ENCODE assay signal across 8 cellular contexts in genomic region chr19:36973844-36974195, GRCh38. TPM values are rescaled to one million over a fixed set of nuclear protein-coding genes. Genes with fewer than 3 reads are reported as not detected.
DNase-seq lines count a peak whose midpoint lies in the region; ATAC-seq, FAIRE-seq and TF ChIP-seq lines count a peak whose summit lies in the region.

No MANE protein-coding gene starts in this region.

- H3K27me3 Mint-ChIP-seq in mesothelial cell of epicardium (ENCODE audit: low read depth), result no peaks in the 10 kb centered on the region

- no TSS peak for BruUV-seq in HepG2 (replicated peaks; lab: Mats Ljungman, UMichigan)

- no peak overlapping the region for H3K4me3 Mint-ChIP-seq in mesothelial cell of epicardium

- CTCF ChIA-PET in HepG2 (lab: Yijun Ruan, JAX; ENCODE audit: low intra/inter-chr PET ratio, low total read pairs), result no interaction called here

- H2AFZ ChIP-seq in HepG2 (ENCODE audit: low read length), result no peak overlapping the region

- no peak overlapping the region for H3K27ac Mint-ChIP-seq in mesothelial cell of epicardium

- peaks cover 0 to 11% (median 8%) of the 10 kb centered on the region in 4 donors for H3K36me3 ChIP-seq in liver (ENCODE audit: control insufficient read depth in 4 of 4, insufficient read depth in 3 of 4, low read depth in 1 of 4, low read length in 3 of 4)
- H3K36me3 ChIP-seq in HepG2 (replicated peaks in 1 of 2; ENCODE audit: control insufficient read depth in 1 of 2, insufficient read depth in 2 of 2, low read length in 2 of 2), result no peaks in the 10 kb centered on the region
- no peaks in the 10 kb centered on the region for H3K36me3 ChIP-seq in bronchial epithelial cell (ENCODE audit: control insufficient read depth, insufficient read depth, low read length)

- DNase-seq in HepG2 (ENCODE audit: low spot score) (no peak), bronchial epithelial cell (ENCODE audit: low read depth) (no peak), mesothelial cell of epicardium (ENCODE audit: low spot score in 2 of 2, unreplicated experiment in 2 of 2) (no peak), SKM-1 (lab: John Stamatoyannopoulos, UW; ENCODE audit: unreplicated experiment) (no peak), putamen (ENCODE audit: low spot score) (no peak)

- FAIRE-seq in HepG2 (lab: Jason Lieb, UNC), result no peak
- no peak for FAIRE-seq in bronchial epithelial cell (lab: Jason Lieb, UNC)

- H3K27me3 ChIP-seq in liver (ENCODE audit: control insufficient read depth in 4 of 4, insufficient read depth in 4 of 4, low read length in 3 of 4), result no peaks in the 10 kb centered on the region
- no peaks in the 10 kb centered on the region for H3K27me3 ChIP-seq in HepG2 (ENCODE audit: control insufficient read depth in 1 of 2, insufficient read depth in 2 of 2, low read length in 2 of 2)
- H3K27me3 ChIP-seq in bronchial epithelial cell (ENCODE audit: control insufficient read depth, insufficient read depth, low read length), result no peaks in the 10 kb centered on the region
- no peaks in the 10 kb centered on the region for H3K27me3 ChIP-seq in mononuclear cell (ENCODE audit: insufficient read depth, low read length)

- no peak for TF ChIP-seq RAD21 in liver (IDR thresholded peaks at IDR 0.05)
- TF ChIP-seq RAD21 in HepG2 (CRISPR knock-in tag; IDR thresholded peaks at IDR 0.05), result no peak

- H3K9me3 ChIP-seq in liver (ENCODE audit: control insufficient read depth in 4 of 4, low read length in 3 of 4), result peaks cover 11 to 20% (median 15%) of the 10 kb centered on the region in 4 donors
- peaks cover 78% of the 10 kb centered on the region for H3K9me3 ChIP-seq in HepG2 (ENCODE audit: low read length)
- H3K9me3 ChIP-seq in mononuclear cell (ENCODE audit: low read depth, low read length), result no peaks in the 10 kb centered on the region

- TF ChIP-seq CTCF in liver (IDR thresholded peaks at IDR 0.05; ENCODE audit: low read depth, low read length, missing input control) (no peak), HepG2 (CRISPR knock-in tag; IDR thresholded peaks at IDR 0.05) (no peak), bronchial epithelial cell (IDR thresholded peaks at IDR 0.05; ENCODE audit: insufficient read depth, low read length, severe bottlenecking) (no peak), mesothelial cell of epicardium (IDR thresholded peaks at IDR 0.05; ENCODE audit: unreplicated experiment) (no peak)

- in situ Hi-C loops in HepG2 (cut with HindIII; ENCODE audit: extremely low pct_ligation_motif_present, low pct_unique_long_range_greater_than_20kb), result no loop called here

- peaks cover 49% of the 10 kb centered on the region for H3K9me3 Mint-ChIP-seq in mesothelial cell of epicardium

- ATAC-seq in HepG2 (no peak), HG02973 (IDR thresholded peaks at IDR 0.05; ENCODE audit: unreplicated experiment) (no peak)

- no peak for TF ChIP-seq POLR2A in HepG2 (IDR thresholded peaks at IDR 0.05; ENCODE audit: insufficient read depth in 1 of 2, low read depth in 2 of 2, low read length in 2 of 2)

- POLR2A ChIA-PET in HepG2 (lab: Yijun Ruan, JAX), result no interaction called here

- H3K79me2 ChIP-seq in HepG2 (ENCODE audit: insufficient read depth, low read length), result no peaks in the 10 kb centered on the region

- H3K4me3 ChIP-seq in liver (ENCODE audit: low read depth in 1 of 3, low read length in 3 of 3), result peak overlapping the region in 2 of 3 donors; percentile 65 to 90
- no peak overlapping the region for H3K4me3 ChIP-seq in HepG2 (replicated peaks in 1 of 3; ENCODE audit: insufficient read depth in 1 of 3, low read depth in 2 of 3, low read length in 3 of 3)
- H3K4me3 ChIP-seq in bronchial epithelial cell (ENCODE audit: low read depth, low read length), result peak overlapping the region; percentile 64
- peak overlapping the region; percentile 65 for H3K4me3 ChIP-seq in mononuclear cell (ENCODE audit: low read length)

- no peaks in the 10 kb centered on the region for H3K4me1 Mint-ChIP-seq in mesothelial cell of epicardium

- peaks cover 40% of the 10 kb centered on the region for H3K36me3 Mint-ChIP-seq in mesothelial cell of epicardium

- TF ChIP-seq EP300 in HepG2 (IDR thresholded peaks at IDR 0.05; ENCODE audit: low read depth in 2 of 2, low read length in 2 of 2) (no peak), HepG2 (CRISPR knock-in tag; IDR thresholded peaks at IDR 0.05; ENCODE audit: borderline replicate concordance) (no peak)

- no peaks in the 10 kb centered on the region for H4K20me1 ChIP-seq in HepG2 (ENCODE audit: insufficient read depth, low read length)

- intact Hi-C loops in HepG2 (cut with micrococcal nuclease; ENCODE audit: unreplicated experiment), result no loop called here

- H3K4me1 ChIP-seq in liver (ENCODE audit: control insufficient read depth in 4 of 4, insufficient read depth in 4 of 4, low read length in 3 of 4), result peaks cover 0 to 13% (median 7%) of the 10 kb centered on the region in 4 donors
- no peaks in the 10 kb centered on the region for H3K4me1 ChIP-seq in HepG2 (ENCODE audit: insufficient read depth, low read length)
- H3K4me1 ChIP-seq in mononuclear cell (ENCODE audit: insufficient read depth, low read length), result peaks cover 18% of the 10 kb centered on the region

- no peak overlapping the region for H3K4me2 ChIP-seq in HepG2 (ENCODE audit: low read depth, low read length)

- H3K27ac ChIP-seq in liver (ENCODE audit: low read depth in 1 of 2, low read length in 2 of 2), result no peak overlapping the region
- no peak overlapping the region for H3K27ac ChIP-seq in HepG2 (ENCODE audit: extremely low read length, insufficient read depth, low read length)

- H3K9ac ChIP-seq in liver (ENCODE audit: low read depth in 1 of 2, low read length in 2 of 2), result peak overlapping the region in 1 of 2 donors; percentile 19
- H3K9ac ChIP-seq in HepG2 (ENCODE audit: insufficient read depth, low read depth, low read length), result no peak overlapping the region

- 47% methylated on average over 6 of the region's 6 CpGs for WGBS in liver
- 50% methylated on average over 1 of the region's 6 CpGs for WGBS in HepG2 (ENCODE audit: low lambda C conversion rate)

TF ChIP-seq in liver, 16 proteins besides CTCF, POLR2A, EP300 and RAD21 (continues in another document):
- no peak for TF ChIP-seq TAF1 (conservative IDR thresholded peaks at IDR 0.05)

RNA-seq across cellular contexts. Expression of gene ZNF568, which starts 57.7 kb away (rescaled TPM):
- total RNA-seq in liver (1 to 10 TPM; 3.4 to 5.5 TPM), HepG2 (2016; rRNA removed; fragmentation: Illumina TruSeq; extraction: Trizol) (1.00 and 1.9 TPM in 2 replicates), bronchial epithelial cell (9.5 and 10.8 TPM in 2 replicates), mononuclear cell (4.3 TPM), mesothelial cell of epicardium (9.0 to 9.8 TPM (median 9.3 TPM) in 3 replicates)
- polyA plus RNA-seq in liver (1 to 10 TPM; 1.4 to 2.2 TPM), HepG2 (2011; rRNA removed) (0.15 and 0.22 TPM in 2 replicates)
- 0.26 and 0.30 TPM in 2 replicates for total RNA-seq in HepG2 (2016; cell fraction: cytosol; rRNA removed; fragmentation: Illumina TruSeq; extraction: Trizol; ENCODE audit: low read depth)
- 1.4 TPM in 2 replicates for total RNA-seq in HepG2 (2016; cell fraction: insoluble cytoplasmic fraction; rRNA removed; fragmentation: Illumina TruSeq; extraction: Trizol)
- total RNA-seq in HepG2 (2016; cell fraction: membrane; rRNA removed; fragmentation: Illumina TruSeq; extraction: Trizol), result 0.71 and 0.79 TPM in 2 replicates
- total RNA-seq in HepG2 (2016; cell fraction: nucleus; rRNA removed; fragmentation: Illumina TruSeq; extraction: Trizol), result 0.60 and 1.6 TPM in 2 replicates
- polyA plus RNA-seq in HepG2 (2011; cell fraction: cytosol; rRNA removed), result 0.19 and 0.23 TPM in 2 replicates
- polyA plus RNA-seq in HepG2 (2011; cell fraction: nucleus; rRNA removed), result 0.14 and 0.26 TPM in 2 replicates
- 0.43 and 0.47 TPM in 2 replicates for polyA plus RNA-seq in HepG2 (2012)
- polyA plus RNA-seq in HepG2 (2016; cell fraction: cytosol; fragmentation: Illumina TruSeq; extraction: Trizol; ENCODE audit: low read depth), result 0.18 and 0.22 TPM in 2 replicates
- polyA plus RNA-seq in HepG2 (2016; cell fraction: insoluble cytoplasmic fraction; fragmentation: Illumina TruSeq; extraction: Trizol; ENCODE audit: low read depth), result 0.69 and 1.4 TPM in 2 replicates
- 0.33 and 0.40 TPM in 2 replicates for polyA plus RNA-seq in HepG2 (2016; cell fraction: membrane; fragmentation: Illumina TruSeq; extraction: Trizol; ENCODE audit: low read depth)
- 0.83 and 2.1 TPM in 2 replicates for polyA plus RNA-seq in HepG2 (2016; cell fraction: nucleus; fragmentation: Illumina TruSeq; extraction: Trizol; ENCODE audit: insufficient read depth, low read depth)
- 1.2 TPM in 1 of 2 replicates, not detected in the other for polyA minus RNA-seq in HepG2 (2011; rRNA and poly(A)+ RNA removed; ENCODE audit: low replicate concordance)
- 0.53 TPM in 1 of 2 replicates, not detected in the other for polyA minus RNA-seq in HepG2 (2011; cell fraction: cytosol; rRNA and poly(A)+ RNA removed)
- polyA minus RNA-seq in HepG2 (2011; cell fraction: nucleus; rRNA and poly(A)+ RNA removed), result 0.90 and 2.2 TPM in 2 replicates

RNA-seq across cellular contexts. Expression of gene ZNF829, which starts 57.7 kb away (rescaled TPM):
- total RNA-seq in liver, result 1 to 10 TPM; 1.1 to 1.3 TPM
- polyA plus RNA-seq in liver, result under 1 TPM; 0.32 to 0.40 TPM
- total RNA-seq in HepG2 (2016; rRNA removed; fragmentation: Illumina TruSeq; extraction: Trizol), result 0.86 and 1.6 TPM in 2 replicates
- 0.09 and 0.20 TPM in 2 replicates for total RNA-seq in HepG2 (2016; cell fraction: cytosol; rRNA removed; fragmentation: Illumina TruSeq; extraction: Trizol; ENCODE audit: low read depth)
- 0.84 and 1.6 TPM in 2 replicates for total RNA-seq in HepG2 (2016; cell fraction: insoluble cytoplasmic fraction; rRNA removed; fragmentation: Illumina TruSeq; extraction: Trizol)
- 0.34 and 0.43 TPM in 2 replicates for total RNA-seq in HepG2 (2016; cell fraction: membrane; rRNA removed; fragmentation: Illumina TruSeq; extraction: Trizol)
- total RNA-seq in HepG2 (2016; cell fraction: nucleus; rRNA removed; fragmentation: Illumina TruSeq; extraction: Trizol), result 0.66 and 0.78 TPM in 2 replicates
- polyA plus RNA-seq in HepG2 (2011; rRNA removed), result 0.10 and 0.15 TPM in 2 replicates
- 0.05 and 0.14 TPM in 2 replicates for polyA plus RNA-seq in HepG2 (2011; cell fraction: cytosol; rRNA removed)
- polyA plus RNA-seq in HepG2 (2011; cell fraction: nucleus; rRNA removed), result 0.08 and 0.16 TPM in 2 replicates
- 0.11 and 0.35 TPM in 2 replicates for polyA plus RNA-seq in HepG2 (2012)
- polyA plus RNA-seq in HepG2 (2016; cell fraction: cytosol; fragmentation: Illumina TruSeq; extraction: Trizol; ENCODE audit: low read depth), result 0.02 and 0.03 TPM in 2 replicates
- polyA plus RNA-seq in HepG2 (2016; cell fraction: insoluble cytoplasmic fraction; fragmentation: Illumina TruSeq; extraction: Trizol; ENCODE audit: low read depth), result 0.86 and 0.91 TPM in 2 replicates
- polyA plus RNA-seq in HepG2 (2016; cell fraction: membrane; fragmentation: Illumina TruSeq; extraction: Trizol; ENCODE audit: low read depth), result 0.10 and 0.13 TPM in 2 replicates
- 1.00 and 1.3 TPM in 2 replicates for polyA plus RNA-seq in HepG2 (2016; cell fraction: nucleus; fragmentation: Illumina TruSeq; extraction: Trizol; ENCODE audit: insufficient read depth, low read depth)
- 0.18 TPM in 1 of 2 replicates, not detected in the other for polyA minus RNA-seq in HepG2 (2011; rRNA and poly(A)+ RNA removed; ENCODE audit: low replicate concordance)
- polyA minus RNA-seq in HepG2 (2011; cell fraction: cytosol; rRNA and poly(A)+ RNA removed), result 0.40 TPM in 1 of 2 replicates, not detected in the other
- polyA minus RNA-seq in HepG2 (2011; cell fraction: nucleus; rRNA and poly(A)+ RNA removed), result 0.52 and 0.75 TPM in 2 replicates
- 3.1 and 3.7 TPM in 2 replicates for total RNA-seq in bronchial epithelial cell
- 3.9 TPM for total RNA-seq in mononuclear cell
- total RNA-seq in mesothelial cell of epicardium, result 3.0 to 3.2 TPM (median 3.2 TPM) in 3 replicates

Comparison
In these comparisons a context has a peak if more than half of its experiments do, and no peak if none do; other contexts are left out.
1. H3K4me3 ChIP-seq: peak in liver (2 of 3), bronchial epithelial cell (single experiment) and mononuclear cell (single experiment); none in HepG2 (0 of 3).